33 cellular contexts compared by ENCODE assay signal in genomic region chr13:98459171-98459681, GRCh38.
DNase-seq lines count a peak whose midpoint lies in the region; ATAC-seq, FAIRE-seq and TF ChIP-seq lines count a peak whose summit lies in the region.
"Had no signal": no experiment of that assay in that cellular context is flagged by ENCODE, and none has a peak within 500 bp of the region (broad histone marks: within the 10 kb centered on the region; RNA-seq: fewer than 3 reads in every experiment).

No MANE protein-coding gene starts in this region.

- H3K9ac ChIP-seq in kidney (ENCODE audit: low read length in 2 of 2), result no peak overlapping the region

- no peak for ATAC-seq in GM21515 (IDR thresholded peaks at IDR 0.05; ENCODE audit: unreplicated experiment)
- ATAC-seq: A549, body of pancreas, psoas muscle had no signal

- peaks cover 63% of the 10 kb centered on the region for H3K36me3 Mint-ChIP-seq in activated naive CD4-positive, alpha-beta T cell treated with anti-CD3 and anti-CD28 coated beads, Interleukin-2, amount 10 ng/mL, durations not matched to agents 7 days and 5 days
- H3K36me3 Mint-ChIP-seq in progenitor cell of endocrine pancreas (ENCODE audit: insufficient read depth), result peaks cover 37% of the 10 kb centered on the region

- intact Hi-C loops in kidney (cut with DNase I), result no loop called here

- no peak for DNase-seq in activated naive CD4-positive, alpha-beta T cell treated with anti-CD3 and anti-CD28 coated beads, Interleukin-2, amount 10 ng/mL, durations not matched to agents 7 days and 5 days
- DNase-seq in activated naive CD4-positive, alpha-beta T cell treated with Interleukin-2 at 50 U/mL for 16 hours, result no peak
- DNase-seq in kidney, result peak; percentile 52
- DNase-seq in progenitor cell of endocrine pancreas (ENCODE audit: low spot score, unreplicated experiment), result no peak
- no peak for DNase-seq in NCI-H1105 treated with DMSO at 0.1 percent for 48 hours (lab: John Stamatoyannopoulos, UW)
- DNase-seq in GM10266 (ENCODE audit: extremely low spot score), result no peak
- DNase-seq: activated CD4-positive, alpha-beta T cell treated with anti-CD3 and anti-CD28 coated beads, Interleukin-2, amount 50 U/mL, for 1 hour; activated effector memory CD4-positive, alpha-beta T cell treated with Interleukin-2 at 50 U/mL for 16 hours; AML-193; body of pancreas; CD8-positive, alpha-beta memory T cell; cerebellar nuclear complex; DMS153; dorsolateral prefrontal cortex; glutamatergic neuron; islet precursor cell; NCI-H1092; NCI-H2029; NCI-H524 treated with DMSO at 0.1 percent for 48 hours; NK-92 treated with Interleukin-12 subunit alpha and Interleukin-12 subunit beta, amount 100 ng/mL, for 24 hours; PC-9; psoas muscle; SHP77 treated with DMSO at 0.1 percent for 48 hours had no signal

- H3K9me3 ChIP-seq in HEK293 (ENCODE audit: control insufficient read depth, insufficient read depth, low read depth, low read length), result no peaks in the 10 kb centered on the region
- no peaks in the 10 kb centered on the region for H3K9me3 ChIP-seq in kidney (ENCODE audit: control insufficient read depth in 1 of 2, low read length in 2 of 2)
- H3K9me3 ChIP-seq: A549, body of pancreas, lower lobe of right lung, neutrophil, psoas muscle had no signal

- no peak for FAIRE-seq in kidney (lab: Jason Lieb, UNC)
- FAIRE-seq: A549, endothelial cell of umbilical vein, H54 had no signal

- H3K27ac Mint-ChIP-seq in activated naive CD4-positive, alpha-beta T cell treated with anti-CD3 and anti-CD28 coated beads, Interleukin-2, amount 10 ng/mL, durations not matched to agents 7 days and 5 days, result peak overlapping the region; percentile 28
- H3K27ac Mint-ChIP-seq in progenitor cell of endocrine pancreas, result peak overlapping the region; percentile 53
- H3K27ac Mint-ChIP-seq: stimulated activated naive CD8-positive, alpha-beta T cell treated with anti-CD3 and anti-CD28 coated beads, Interleukin-15, Interleukin-2, amounts not matched to agents 100 ng/mL and 50 ng/mL, for 24 hours had no signal

- H3K36me3 ChIP-seq in HEK293 (ENCODE audit: control insufficient read depth in 2 of 2, insufficient read depth in 1 of 2, low read length in 2 of 2) (peaks cover 0 to 85% of the 10 kb centered on the region in 2 experiments; a peak in 2 of 3 replicates), kidney (ENCODE audit: control insufficient read depth in 1 of 2, insufficient read depth in 2 of 2, low read length in 2 of 2) (peaks cover 24 to 44% of the 10 kb centered on the region in 2 donors)

- no peaks in the 10 kb centered on the region for H3K9me3 Mint-ChIP-seq in activated naive CD4-positive, alpha-beta T cell treated with anti-CD3 and anti-CD28 coated beads, Interleukin-2, amount 10 ng/mL, durations not matched to agents 7 days and 5 days
- H3K9me3 Mint-ChIP-seq in progenitor cell of endocrine pancreas (ENCODE audit: low read depth), result no peaks in the 10 kb centered on the region
- H3K9me3 Mint-ChIP-seq: CD8-positive, alpha-beta memory T cell; IgD-negative memory B cell; stimulated activated naive CD8-positive, alpha-beta T cell treated with anti-CD3 and anti-CD28 coated beads, Interleukin-15, Interleukin-2, amounts not matched to agents 100 ng/mL and 50 ng/mL, for 24 hours had no signal

- H3K27ac ChIP-seq in HEK293 (ENCODE audit: extremely low read depth, low read depth, low read length), result no peak overlapping the region
- H3K27ac ChIP-seq in kidney (ENCODE audit: low read depth in 2 of 2, low read length in 2 of 2), result no peak overlapping the region
- H3K27ac ChIP-seq: A549, body of pancreas, lower lobe of right lung, neutrophil, PC-9, psoas muscle, VCaP had no signal

- CTCF ChIA-PET in activated naive CD4-positive, alpha-beta T cell treated with anti-CD3 and anti-CD28 coated beads, Interleukin-2, amount 10 ng/mL, durations not matched to agents 7 days and 5 days (lab: Charles Lee), result no interaction called here
- CTCF ChIA-PET in HEK293 (lab: Yijun Ruan, JAX), result interaction anchor here (0.9 kb wide), 1 partner anchor 195 kb away, joined by 3 read pairs; no protein-coding TSS in a partner anchor

- TF ChIP-seq CTCF in HEK293 (tag by site-specific recombination; IDR thresholded peaks at IDR 0.05) (no peak), kidney (IDR thresholded peaks at IDR 0.05; ENCODE audit: borderline replicate concordance, extremely low read depth, insufficient read depth) (no peak), progenitor cell of endocrine pancreas (IDR thresholded peaks at IDR 0.05; ENCODE audit: unreplicated experiment) (no peak), GM10266 (IDR thresholded peaks at IDR 0.05; ENCODE audit: control insufficient read depth, insufficient read depth, low read depth, missing control alignments) (no peak)

- no peaks in the 10 kb centered on the region for H3K27me3 Mint-ChIP-seq in activated naive CD4-positive, alpha-beta T cell treated with anti-CD3 and anti-CD28 coated beads, Interleukin-2, amount 10 ng/mL, durations not matched to agents 7 days and 5 days
- no peaks in the 10 kb centered on the region for H3K27me3 Mint-ChIP-seq in progenitor cell of endocrine pancreas
- H3K27me3 Mint-ChIP-seq: IgD-negative memory B cell; stimulated activated naive CD8-positive, alpha-beta T cell treated with anti-CD3 and anti-CD28 coated beads, Interleukin-15, Interleukin-2, amounts not matched to agents 100 ng/mL and 50 ng/mL, for 24 hours had no signal

- POLR2A ChIA-PET in HEK293 (lab: Yijun Ruan, JAX), result no interaction called here

- no peak overlapping the region for H3K4me3 ChIP-seq in HEK293 (ENCODE audit: low read depth, low read length)
- H3K4me3 ChIP-seq in kidney (ENCODE audit: low read length in 2 of 2), result no peak overlapping the region
- H3K4me3 ChIP-seq: A549, body of pancreas, dorsolateral prefrontal cortex, lower lobe of right lung, PC-9, psoas muscle had no signal

- peaks cover 5% of the 10 kb centered on the region for H3K4me1 Mint-ChIP-seq in activated naive CD4-positive, alpha-beta T cell treated with anti-CD3 and anti-CD28 coated beads, Interleukin-2, amount 10 ng/mL, durations not matched to agents 7 days and 5 days
- peaks cover 14% of the 10 kb centered on the region for H3K4me1 Mint-ChIP-seq in progenitor cell of endocrine pancreas (ENCODE audit: low read depth)

- H3K4me3 Mint-ChIP-seq in activated naive CD4-positive, alpha-beta T cell treated with anti-CD3 and anti-CD28 coated beads, Interleukin-2, amount 10 ng/mL, durations not matched to agents 7 days and 5 days, result no peak overlapping the region
- no peak overlapping the region for H3K4me3 Mint-ChIP-seq in progenitor cell of endocrine pancreas (ENCODE audit: low read depth)
- H3K4me3 Mint-ChIP-seq: CD8-positive, alpha-beta memory T cell; IgD-negative memory B cell; stimulated activated naive CD8-positive, alpha-beta T cell treated with anti-CD3 and anti-CD28 coated beads, Interleukin-15, Interleukin-2, amounts not matched to agents 100 ng/mL and 50 ng/mL, for 24 hours had no signal

- H3K4me1 ChIP-seq in HEK293 (ENCODE audit: control insufficient read depth, insufficient read depth, low read length) (no peaks in the 10 kb centered on the region), kidney (ENCODE audit: control insufficient read depth in 1 of 2, insufficient read depth in 1 of 2, low read depth in 1 of 2, low read length in 2 of 2) (peaks cover 4 to 6% of the 10 kb centered on the region in 2 donors)

TF ChIP-seq in HEK293, 187 proteins besides CTCF, POLR2A, EP300 and RAD21:
- peak; percentile 71 for TF ChIP-seq SCRT2 (tag by site-specific recombination; IDR thresholded peaks at IDR 0.05)
- TF ChIP-seq, protein P1, sequence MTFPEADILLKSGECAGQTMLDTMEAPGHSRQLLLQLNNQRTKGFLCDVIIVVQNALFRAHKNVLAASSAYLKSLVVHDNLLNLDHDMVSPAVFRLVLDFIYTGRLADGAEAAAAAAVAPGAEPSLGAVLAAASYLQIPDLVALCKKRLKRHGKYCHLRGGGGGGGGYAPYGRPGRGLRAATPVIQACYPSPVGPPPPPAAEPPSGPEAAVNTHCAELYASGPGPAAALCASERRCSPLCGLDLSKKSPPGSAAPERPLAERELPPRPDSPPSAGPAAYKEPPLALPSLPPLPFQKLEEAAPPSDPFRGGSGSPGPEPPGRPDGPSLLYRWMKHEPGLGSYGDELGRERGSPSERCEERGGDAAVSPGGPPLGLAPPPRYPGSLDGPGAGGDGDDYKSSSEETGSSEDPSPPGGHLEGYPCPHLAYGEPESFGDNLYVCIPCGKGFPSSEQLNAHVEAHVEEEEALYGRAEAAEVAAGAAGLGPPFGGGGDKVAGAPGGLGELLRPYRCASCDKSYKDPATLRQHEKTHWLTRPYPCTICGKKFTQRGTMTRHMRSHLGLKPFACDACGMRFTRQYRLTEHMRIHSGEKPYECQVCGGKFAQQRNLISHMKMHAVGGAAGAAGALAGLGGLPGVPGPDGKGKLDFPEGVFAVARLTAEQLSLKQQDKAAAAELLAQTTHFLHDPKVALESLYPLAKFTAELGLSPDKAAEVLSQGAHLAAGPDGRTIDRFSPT (tag by site-specific recombination; IDR thresholded peaks at IDR 0.05), result no peak
